11 cellular contexts compared by ENCODE assay signal in genomic region chr7:123533553-123533917, GRCh38. TPM values are rescaled to one million over a fixed set of nuclear protein-coding genes. Genes with fewer than 3 reads are reported as not detected.
DNase-seq lines count a peak whose midpoint lies in the region; ATAC-seq and TF ChIP-seq lines count a peak whose summit lies in the region.
"Had no signal": no experiment of that assay in that cellular context is flagged by ENCODE, and none has a peak within 500 bp of the region (broad histone marks: within the 10 kb centered on the region; RNA-seq: fewer than 3 reads in every experiment).

No MANE protein-coding gene starts in this region.

- H3K9me3 Mint-ChIP-seq in activated naive CD4-positive, alpha-beta T cell treated with anti-CD3 and anti-CD28 coated beads, Interleukin-2, amount 10 ng/mL, durations not matched to agents 7 days and 5 days, result no peaks in the 10 kb centered on the region
- no peaks in the 10 kb centered on the region for H3K9me3 Mint-ChIP-seq in activated naive CD4-positive, alpha-beta T cell treated with anti-CD3 and anti-CD28 coated beads, Interleukin-2, amount 50 U/mL, for 72 hours
- H3K9me3 Mint-ChIP-seq in activated T-helper 1 cell treated with anti-CD3 and anti-CD28 coated beads, Interleukin-12 subunit alpha, Interleukin-12 subunit beta, Interleukin-2, Interleukin-4 antibody, amounts not matched to agents 30 ng/mL and 10 ng/mL and 1 ng/mL, durations not matched to agents 14 hours and 24 hours and 36 hours, result no peaks in the 10 kb centered on the region

- TF ChIP-seq EP300 in tibial nerve (IDR thresholded peaks at IDR 0.05), result no peak

- TF ChIP-seq POLR2A in tibial nerve (IDR thresholded peaks at IDR 0.05), result no peak

- CTCF ChIA-PET in activated naive CD4-positive, alpha-beta T cell treated with anti-CD3 and anti-CD28 coated beads, Interleukin-2, amount 10 ng/mL, durations not matched to agents 7 days and 5 days (lab: Charles Lee), result interaction anchor here (0.9 kb wide), 1 partner anchor 39 kb away, joined by 3 read pairs; no protein-coding TSS in a partner anchor

- no peak for ATAC-seq in activated naive CD4-positive, alpha-beta T cell treated with anti-CD3 and anti-CD28 coated beads, Interleukin-2, amount 50 U/mL, for 72 hours

- no peak for TF ChIP-seq CTCF in tibial nerve (IDR thresholded peaks at IDR 0.05)

- H3K4me1 Mint-ChIP-seq in activated naive CD4-positive, alpha-beta T cell treated with anti-CD3 and anti-CD28 coated beads, Interleukin-2, amount 10 ng/mL, durations not matched to agents 7 days and 5 days, result peaks cover 25% of the 10 kb centered on the region
- H3K4me1 Mint-ChIP-seq in activated T-helper 1 cell treated with anti-CD3 and anti-CD28 coated beads, Interleukin-12 subunit alpha, Interleukin-12 subunit beta, Interleukin-2, Interleukin-4 antibody, amounts not matched to agents 30 ng/mL and 10 ng/mL and 1 ng/mL, durations not matched to agents 14 hours and 24 hours and 36 hours (ENCODE audit: low read depth), result peaks cover 26% of the 10 kb centered on the region

- H3K27me3 Mint-ChIP-seq in activated naive CD4-positive, alpha-beta T cell treated with anti-CD3 and anti-CD28 coated beads, Interleukin-2, amount 10 ng/mL, durations not matched to agents 7 days and 5 days, result peaks cover 41% of the 10 kb centered on the region
- H3K27me3 Mint-ChIP-seq in activated T-helper 1 cell treated with anti-CD3 and anti-CD28 coated beads, Interleukin-12 subunit alpha, Interleukin-12 subunit beta, Interleukin-2, Interleukin-4 antibody, amounts not matched to agents 30 ng/mL and 10 ng/mL and 1 ng/mL, durations not matched to agents 14 hours and 24 hours and 36 hours (ENCODE audit: insufficient read depth), result peaks cover 30% of the 10 kb centered on the region

- H3K4me1 ChIP-seq in iPS-20b (ENCODE audit: insufficient read depth, low read length) (peaks cover 3% of the 10 kb centered on the region; the same call in 1 of the 2 replicates), tibial nerve (peaks cover 0 to 24% (median 2%) of the 10 kb centered on the region in 4 donors)

- H3K36me3 ChIP-seq in iPS-20b (ENCODE audit: insufficient read depth, low read depth, low read length) (no peaks in the 10 kb centered on the region), tibial nerve (no peaks in the 10 kb centered on the region)
- H3K36me3 ChIP-seq: neutrophil had no signal

- WGBS in tibial nerve, 2 donors, result 88 to 92% methylated on average over 3 of the region's 3 CpGs

- no peak for DNase-seq in activated naive CD4-positive, alpha-beta T cell treated with anti-CD3 and anti-CD28 coated beads, Interleukin-2, amount 10 ng/mL, durations not matched to agents 7 days and 5 days
- no peak for DNase-seq in activated naive CD4-positive, alpha-beta T cell treated with anti-CD3 and anti-CD28 coated beads, Interleukin-2, amount 50 U/mL, for 72 hours (ENCODE audit: low spot score in 2 of 2)
- no peak for DNase-seq in activated T-helper 1 cell treated with anti-CD3 and anti-CD28 coated beads, Interleukin-12 subunit alpha, Interleukin-12 subunit beta, Interleukin-2, Interleukin-4 antibody, amounts not matched to agents 30 ng/mL and 10 ng/mL and 1 ng/mL, durations not matched to agents 14 hours and 24 hours and 36 hours (ENCODE audit: low spot score)
- DNase-seq in superior temporal gyrus (ENCODE audit: extremely low spot score) (peak; percentile 27), tibial nerve (ENCODE audit: low spot score in 2 of 2) (no peak)
- DNase-seq in stimulated activated CD4-positive, alpha-beta T cell treated with anti-CD3 and anti-CD28 coated beads, Interleukin-2, amount 100 ng/mL, for 24 hours, result no peak
- DNase-seq in NK-92 treated with Interleukin-12 subunit alpha and Interleukin-12 subunit beta, amount 100 ng/mL, for 24 hours (lab: John Stamatoyannopoulos, UW), result no peak
- DNase-seq: cortex of kidney, NCI-H2029 had no signal

- peaks cover 13% of the 10 kb centered on the region for H3K27me3 ChIP-seq in iPS-20b (ENCODE audit: insufficient read depth, low read length)
- H3K27me3 ChIP-seq in tibial nerve, result no peaks in the 10 kb centered on the region

- no peaks in the 10 kb centered on the region for H3K9me3 ChIP-seq in iPS-20b (ENCODE audit: insufficient read depth, low read depth, low read length)
- H3K9me3 ChIP-seq in tibial nerve, result no peaks in the 10 kb centered on the region
- H3K9me3 ChIP-seq: neutrophil had no signal

- H3K4me3 Mint-ChIP-seq in activated naive CD4-positive, alpha-beta T cell treated with anti-CD3 and anti-CD28 coated beads, Interleukin-2, amount 10 ng/mL, durations not matched to agents 7 days and 5 days, result peak overlapping the region; percentile 82
- H3K4me3 Mint-ChIP-seq in activated T-helper 1 cell treated with anti-CD3 and anti-CD28 coated beads, Interleukin-12 subunit alpha, Interleukin-12 subunit beta, Interleukin-2, Interleukin-4 antibody, amounts not matched to agents 30 ng/mL and 10 ng/mL and 1 ng/mL, durations not matched to agents 14 hours and 24 hours and 36 hours, result peak overlapping the region; percentile 91

- H3K9ac ChIP-seq in iPS-20b (ENCODE audit: low read depth, low read length), result no peak overlapping the region

- intact Hi-C loops in activated T-helper 1 cell treated with anti-CD3 and anti-CD28 coated beads, Interleukin-12 subunit alpha, Interleukin-12 subunit beta, Interleukin-2, Interleukin-4 antibody, amounts not matched to agents 30 ng/mL and 10 ng/mL and 1 ng/mL, durations not matched to agents 14 hours and 24 hours and 36 hours (cut with micrococcal nuclease), result no loop called here

- no peak overlapping the region for H3K27ac Mint-ChIP-seq in activated naive CD4-positive, alpha-beta T cell treated with anti-CD3 and anti-CD28 coated beads, Interleukin-2, amount 10 ng/mL, durations not matched to agents 7 days and 5 days
- peak overlapping the region in 1 of 2 donors; percentile 89 for H3K27ac Mint-ChIP-seq in activated naive CD4-positive, alpha-beta T cell treated with anti-CD3 and anti-CD28 coated beads, Interleukin-2, amount 50 U/mL, for 72 hours
- no peak overlapping the region for H3K27ac Mint-ChIP-seq in activated T-helper 1 cell treated with anti-CD3 and anti-CD28 coated beads, Interleukin-12 subunit alpha, Interleukin-12 subunit beta, Interleukin-2, Interleukin-4 antibody, amounts not matched to agents 30 ng/mL and 10 ng/mL and 1 ng/mL, durations not matched to agents 14 hours and 24 hours and 36 hours

- peak overlapping the region; percentile 84; the same call in 1 of the 2 replicates for H3K4me3 ChIP-seq in iPS-20b (ENCODE audit: low read length)
- peak overlapping the region in 1 of 4 donors; percentile 69 for H3K4me3 ChIP-seq in tibial nerve

- H3K36me3 Mint-ChIP-seq in activated naive CD4-positive, alpha-beta T cell treated with anti-CD3 and anti-CD28 coated beads, Interleukin-2, amount 10 ng/mL, durations not matched to agents 7 days and 5 days, result no peaks in the 10 kb centered on the region
- no peaks in the 10 kb centered on the region for H3K36me3 Mint-ChIP-seq in activated naive CD4-positive, alpha-beta T cell treated with anti-CD3 and anti-CD28 coated beads, Interleukin-2, amount 50 U/mL, for 72 hours
- no peaks in the 10 kb centered on the region for H3K36me3 Mint-ChIP-seq in activated T-helper 1 cell treated with anti-CD3 and anti-CD28 coated beads, Interleukin-12 subunit alpha, Interleukin-12 subunit beta, Interleukin-2, Interleukin-4 antibody, amounts not matched to agents 30 ng/mL and 10 ng/mL and 1 ng/mL, durations not matched to agents 14 hours and 24 hours and 36 hours (ENCODE audit: low read depth)

- H3K27ac ChIP-seq in iPS-20b (ENCODE audit: low read length) (no peak overlapping the region), tibial nerve (no peak overlapping the region)

RNA-seq across cellular contexts. Expression of gene IQUB, which starts 0.9 kb away (rescaled TPM):
- total RNA-seq in activated naive CD4-positive, alpha-beta T cell treated with anti-CD3 and anti-CD28 coated beads, Interleukin-2, amount 50 U/mL, for 72 hours, result under 1 TPM; 0.16 to 0.34 TPM
- total RNA-seq in activated T-helper 1 cell treated with anti-CD3 and anti-CD28 coated beads, Interleukin-12 subunit alpha, Interleukin-12 subunit beta, Interleukin-2, Interleukin-4 antibody, amounts not matched to agents 30 ng/mL and 10 ng/mL and 1 ng/mL, durations not matched to agents 14 hours and 24 hours and 36 hours, result 0.44 TPM in 1 of 2 replicates, not detected in the other
- total RNA-seq in tibial nerve, result 1 to 10 TPM; 1.8 to 5.4 (median 2.8) TPM

RNA-seq across cellular contexts. Expression of gene NDUFA5, which starts 24.1 kb away (rescaled TPM):
- 10 to 100 TPM; 53.3 to 55.4 TPM for total RNA-seq in activated naive CD4-positive, alpha-beta T cell treated with anti-CD3 and anti-CD28 coated beads, Interleukin-2, amount 50 U/mL, for 72 hours
- 49.4 and 51.5 TPM in 2 replicates for total RNA-seq in activated T-helper 1 cell treated with anti-CD3 and anti-CD28 coated beads, Interleukin-12 subunit alpha, Interleukin-12 subunit beta, Interleukin-2, Interleukin-4 antibody, amounts not matched to agents 30 ng/mL and 10 ng/mL and 1 ng/mL, durations not matched to agents 14 hours and 24 hours and 36 hours
- 10 to 100 TPM; 22.5 to 56.6 (median 33.5) TPM for total RNA-seq in tibial nerve
